ENCODE assay signal across 8 cellular contexts in the genomic region with DNA sequence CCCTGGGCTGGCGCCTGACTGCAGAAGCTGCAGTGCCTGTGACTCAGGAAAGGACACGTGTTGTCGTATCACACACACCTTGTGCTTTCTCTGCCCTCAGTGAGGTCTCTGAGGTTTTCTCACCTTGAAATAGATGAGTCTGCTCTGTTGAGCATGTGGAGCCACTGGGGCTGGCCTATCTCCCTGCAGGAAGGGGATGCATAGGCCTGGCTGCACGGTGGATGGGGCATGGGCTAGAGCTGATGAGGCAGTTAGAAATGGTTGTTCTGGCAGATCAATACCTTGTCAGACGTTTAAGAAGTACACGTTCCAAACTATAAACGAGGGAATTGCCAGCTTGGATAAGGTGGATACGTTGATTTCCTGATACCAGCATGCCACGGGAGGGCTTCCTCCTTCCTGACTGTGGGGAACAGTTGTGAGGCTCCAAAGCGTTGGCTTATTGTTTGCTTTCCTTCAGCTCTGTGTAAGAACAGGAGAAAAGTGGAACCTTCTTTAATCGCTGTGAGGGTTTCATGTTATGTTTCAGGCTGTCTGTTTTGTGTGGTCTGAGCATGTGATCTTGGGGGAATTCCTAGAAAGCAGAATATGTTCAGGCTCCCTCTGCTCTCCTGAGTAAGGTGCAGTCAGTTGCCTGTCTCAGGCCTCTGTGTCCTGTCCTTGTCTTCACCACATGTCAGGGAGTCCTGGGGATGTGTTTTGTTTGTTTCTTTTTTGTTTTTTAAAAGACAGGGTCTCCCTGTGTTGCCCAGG.
A peak's percentile ranks its signal among the peaks of the same experiment; 100 is the strongest.
DNase-seq lines count a peak whose midpoint lies in the region; ATAC-seq lines count a peak whose summit lies in the region.

No MANE protein-coding gene starts in this region.

- peak; percentile 70 for ATAC-seq in GM18867 (IDR thresholded peaks at IDR 0.05; ENCODE audit: unreplicated experiment)
- peak; percentile 50 for ATAC-seq in HG03039 (IDR thresholded peaks at IDR 0.05; ENCODE audit: unreplicated experiment)
- ATAC-seq in HG02623 (IDR thresholded peaks at IDR 0.05; ENCODE audit: unreplicated experiment), result no peak

- DNase-seq in activated T-cell treated with anti-CD3 and anti-CD28 coated beads for 4 hours (peak; percentile 4), dedifferentiated amniotic fluid mesenchymal stem cell (ENCODE audit: extremely low spot score) (no peak), iPS-NIHi7 (ENCODE audit: extremely low spot score) (no peak), cerebellar cortex (ENCODE audit: low spot score) (no peak)
- DNase-seq in stimulated activated CD4-positive, alpha-beta T cell treated with anti-CD3 and anti-CD28 coated beads, Interleukin-2, amount 100 ng/mL, for 24 hours, result peak; percentile 22

Comparison
In these comparisons a context has a peak if more than half of its experiments do, and no peak if none do; other contexts are left out.
1. DNase-seq: peak in activated T-cell treated with anti-CD3 and anti-CD28 coated beads for 4 hours (single experiment) and stimulated activated CD4-positive, alpha-beta T cell treated with anti-CD3 and anti-CD28 coated beads, Interleukin-2, amount 100 ng/mL, for 24 hours (2 of 2); none in dedifferentiated amniotic fluid mesenchymal stem cell (single experiment), iPS-NIHi7 (single experiment) and cerebellar cortex (single experiment).